In the genomic region with DNA sequence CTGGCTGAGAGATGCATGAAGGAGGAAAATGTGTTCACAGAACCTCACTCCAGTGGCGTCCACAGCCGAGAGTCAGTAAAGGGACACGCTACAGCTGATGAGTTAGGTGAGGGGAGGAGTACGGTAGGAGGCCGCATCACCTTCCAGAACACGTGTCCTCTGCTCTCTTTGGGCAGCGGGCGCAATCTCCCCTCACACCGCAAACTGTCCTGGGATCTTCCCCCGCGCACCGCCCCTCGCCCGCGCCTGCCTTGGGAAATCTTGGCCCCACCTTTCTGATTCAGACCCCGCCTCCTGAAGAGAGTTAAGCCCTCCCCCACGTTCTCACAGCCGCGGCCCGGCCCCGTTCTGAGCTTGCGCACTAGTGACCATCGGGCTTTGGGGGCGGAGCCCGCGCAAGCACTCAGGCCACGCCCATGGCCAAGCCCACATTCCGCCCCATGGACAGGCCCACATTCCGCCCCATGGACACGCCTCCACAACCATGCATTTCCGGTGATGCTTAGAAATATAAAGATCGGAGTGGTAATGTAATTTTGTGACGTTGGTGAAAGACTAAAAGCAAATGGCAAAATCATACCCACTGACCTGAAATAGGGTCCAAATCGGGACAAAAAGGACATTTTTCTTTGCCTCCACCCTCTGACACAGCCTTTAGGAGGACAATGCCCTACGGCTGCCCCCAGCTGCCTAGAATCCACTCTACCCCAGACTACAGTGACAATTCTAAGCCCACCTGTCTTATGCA, we compare ENCODE assay signal across 8 cellular contexts.
DNase-seq lines count a peak whose midpoint lies in the region; TF ChIP-seq lines count a peak whose summit lies in the region.

No MANE protein-coding gene starts in this region.

- H3K27ac Mint-ChIP-seq in nephron = peak overlapping the region; percentile 56 to 77 (median 72)

- peak overlapping the region; percentile 59 for H3K4me3 ChIP-seq in fibroblast of pulmonary artery (replicated peaks; ENCODE audit: low read depth, low read length)

- no peaks in the 10 kb centered on the region for H3K27me3 Mint-ChIP-seq in nephron (ENCODE audit: low read depth)

- H3K4me1 Mint-ChIP-seq in nephron = peaks cover 5% of the 10 kb centered on the region

- DNase-seq in DMS79 (lab: John Stamatoyannopoulos, UW) (peak; percentile 68), GOT3 (lab: John Stamatoyannopoulos, UW) (peak; percentile 63), LoVo (ENCODE audit: low spot score) (peak; percentile 84), RPMI8226 (peak; percentile 83), fibroblast of pulmonary artery (ENCODE audit: low read depth) (peak; percentile 92)
- peak; percentile 81 for DNase-seq in activated effector memory CD4-positive, alpha-beta T cell treated with Interleukin-2 at 50 U/mL for 16 hours
- DNase-seq in stimulated activated naive CD4-positive, alpha-beta T cell (lab: John Stamatoyannopoulos, UW) = peak; percentile 76 to 88 (median 83)

- no peak for TF ChIP-seq CTCF in fibroblast of pulmonary artery (IDR thresholded peaks at IDR 0.05; ENCODE audit: low read length, missing control alignments)
- TF ChIP-seq CTCF in nephron (IDR thresholded peaks at IDR 0.05; ENCODE audit: unreplicated experiment in 3 of 3) = no peak

- H3K9me3 Mint-ChIP-seq in nephron = peaks cover 9% of the 10 kb centered on the region

- no peaks in the 10 kb centered on the region for H3K36me3 Mint-ChIP-seq in nephron (ENCODE audit: low read depth)

- H3K4me3 Mint-ChIP-seq in nephron = peak overlapping the region; percentile 82 to 84 (median 83)

Comparison
In these comparisons a context has a peak if more than half of its experiments do, and no peak if none do; other contexts are left out.
1. Peak in every context shown above with its lines: DNase-seq and H3K4me3 ChIP-seq.